In the genomic region with DNA sequence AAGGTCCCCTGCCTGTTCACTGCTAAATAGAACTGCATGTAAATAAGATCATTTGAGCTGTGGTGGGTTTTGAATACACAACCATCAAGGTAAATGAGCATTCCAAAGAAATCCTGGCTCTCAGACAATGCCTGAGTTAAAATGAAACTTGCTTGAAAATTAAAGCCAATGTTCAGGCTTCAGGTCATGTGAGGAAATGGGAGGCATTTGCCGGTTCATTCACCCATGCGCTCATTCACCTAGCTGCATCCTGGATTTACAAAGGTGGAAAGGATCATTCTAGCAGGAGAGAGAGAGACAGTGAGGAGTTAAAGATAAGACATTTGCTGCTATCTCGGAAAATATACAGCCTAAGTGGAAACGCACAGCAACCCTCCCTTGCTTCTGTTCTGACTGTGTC, we compare ENCODE assay signal across 2 cellular contexts.
TF ChIP-seq lines count a peak whose summit lies in the region.

No MANE protein-coding gene starts in this region.

TF ChIP-seq in liver, 16 proteins besides CTCF, POLR2A, EP300 and RAD21 (continued from another document):
- TF ChIP-seq, protein P1, sequence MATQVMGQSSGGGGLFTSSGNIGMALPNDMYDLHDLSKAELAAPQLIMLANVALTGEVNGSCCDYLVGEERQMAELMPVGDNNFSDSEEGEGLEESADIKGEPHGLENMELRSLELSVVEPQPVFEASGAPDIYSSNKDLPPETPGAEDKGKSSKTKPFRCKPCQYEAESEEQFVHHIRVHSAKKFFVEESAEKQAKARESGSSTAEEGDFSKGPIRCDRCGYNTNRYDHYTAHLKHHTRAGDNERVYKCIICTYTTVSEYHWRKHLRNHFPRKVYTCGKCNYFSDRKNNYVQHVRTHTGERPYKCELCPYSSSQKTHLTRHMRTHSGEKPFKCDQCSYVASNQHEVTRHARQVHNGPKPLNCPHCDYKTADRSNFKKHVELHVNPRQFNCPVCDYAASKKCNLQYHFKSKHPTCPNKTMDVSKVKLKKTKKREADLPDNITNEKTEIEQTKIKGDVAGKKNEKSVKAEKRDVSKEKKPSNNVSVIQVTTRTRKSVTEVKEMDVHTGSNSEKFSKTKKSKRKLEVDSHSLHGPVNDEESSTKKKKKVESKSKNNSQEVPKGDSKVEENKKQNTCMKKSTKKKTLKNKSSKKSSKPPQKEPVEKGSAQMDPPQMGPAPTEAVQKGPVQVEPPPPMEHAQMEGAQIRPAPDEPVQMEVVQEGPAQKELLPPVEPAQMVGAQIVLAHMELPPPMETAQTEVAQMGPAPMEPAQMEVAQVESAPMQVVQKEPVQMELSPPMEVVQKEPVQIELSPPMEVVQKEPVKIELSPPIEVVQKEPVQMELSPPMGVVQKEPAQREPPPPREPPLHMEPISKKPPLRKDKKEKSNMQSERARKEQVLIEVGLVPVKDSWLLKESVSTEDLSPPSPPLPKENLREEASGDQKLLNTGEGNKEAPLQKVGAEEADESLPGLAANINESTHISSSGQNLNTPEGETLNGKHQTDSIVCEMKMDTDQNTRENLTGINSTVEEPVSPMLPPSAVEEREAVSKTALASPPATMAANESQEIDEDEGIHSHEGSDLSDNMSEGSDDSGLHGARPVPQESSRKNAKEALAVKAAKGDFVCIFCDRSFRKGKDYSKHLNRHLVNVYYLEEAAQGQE (IDR thresholded peaks at IDR 0.05): no peak

TF ChIP-seq in HepG2, 621 proteins besides CTCF, POLR2A, EP300 and RAD21 (continued from another document):
- TF ChIP-seq, protein P2, sequence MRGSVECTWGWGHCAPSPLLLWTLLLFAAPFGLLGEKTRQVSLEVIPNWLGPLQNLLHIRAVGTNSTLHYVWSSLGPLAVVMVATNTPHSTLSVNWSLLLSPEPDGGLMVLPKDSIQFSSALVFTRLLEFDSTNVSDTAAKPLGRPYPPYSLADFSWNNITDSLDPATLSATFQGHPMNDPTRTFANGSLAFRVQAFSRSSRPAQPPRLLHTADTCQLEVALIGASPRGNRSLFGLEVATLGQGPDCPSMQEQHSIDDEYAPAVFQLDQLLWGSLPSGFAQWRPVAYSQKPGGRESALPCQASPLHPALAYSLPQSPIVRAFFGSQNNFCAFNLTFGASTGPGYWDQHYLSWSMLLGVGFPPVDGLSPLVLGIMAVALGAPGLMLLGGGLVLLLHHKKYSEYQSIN (CRISPR knock-in tag; IDR thresholded peaks at IDR 0.05; ENCODE audit: borderline replicate concordance): no peak
- TF ChIP-seq AHR (CRISPR knock-in tag; IDR thresholded peaks at IDR 0.05) (no peak), ZSCAN30 (CRISPR knock-in tag; IDR thresholded peaks at IDR 0.05) (no peak), SNAI1 (CRISPR knock-in tag; IDR thresholded peaks at IDR 0.05; ENCODE audit: borderline replicate concordance) (no peak)
- TF ChIP-seq, protein P3, sequence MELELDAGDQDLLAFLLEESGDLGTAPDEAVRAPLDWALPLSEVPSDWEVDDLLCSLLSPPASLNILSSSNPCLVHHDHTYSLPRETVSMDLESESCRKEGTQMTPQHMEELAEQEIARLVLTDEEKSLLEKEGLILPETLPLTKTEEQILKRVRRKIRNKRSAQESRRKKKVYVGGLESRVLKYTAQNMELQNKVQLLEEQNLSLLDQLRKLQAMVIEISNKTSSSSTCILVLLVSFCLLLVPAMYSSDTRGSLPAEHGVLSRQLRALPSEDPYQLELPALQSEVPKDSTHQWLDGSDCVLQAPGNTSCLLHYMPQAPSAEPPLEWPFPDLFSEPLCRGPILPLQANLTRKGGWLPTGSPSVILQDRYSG (CRISPR knock-in tag; IDR thresholded peaks at IDR 0.05): no peak
